In the genomic region with DNA sequence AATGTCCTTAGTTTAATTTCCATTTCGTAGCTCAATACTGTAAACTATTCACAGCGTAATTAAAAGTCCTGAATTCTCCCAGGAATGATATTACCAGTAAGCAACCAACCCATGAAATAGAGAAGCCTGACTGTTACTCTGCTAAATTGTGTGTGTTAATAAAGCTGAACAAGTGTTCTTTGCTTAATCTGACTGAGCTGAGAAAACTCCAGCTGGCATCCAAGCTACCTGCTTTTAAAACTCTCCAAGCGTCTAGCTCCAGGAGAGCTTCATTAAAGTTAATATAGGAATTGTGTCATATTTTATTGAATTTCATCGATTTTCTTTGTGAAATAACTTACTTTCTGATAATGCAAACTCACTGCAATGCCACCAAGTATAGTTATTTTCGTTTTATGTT, we compare ENCODE assay signal across 8 cellular contexts.
"Had no signal": no experiment of that assay in that cellular context is flagged by ENCODE, and none has a peak within 500 bp of the region (broad histone marks: within the 10 kb centered on the region; RNA-seq: fewer than 3 reads in every experiment).

No MANE protein-coding gene starts in this region.

- H3K9ac ChIP-seq: KMS-11 had no signal

- H3K4me1 Mint-ChIP-seq: IgD-negative memory B cell had no signal

- ATAC-seq: HepG2 had no signal

- H3K36me3 Mint-ChIP-seq: IgD-negative memory B cell had no signal

- H3K27me3 Mint-ChIP-seq: IgD-negative memory B cell had no signal

- DNase-seq: IMR-90, KBM-7, KG1 had no signal

- H3K27ac Mint-ChIP-seq: IgD-negative memory B cell had no signal

- H3K4me2 ChIP-seq: KMS-11 had no signal

- H3K4me3 Mint-ChIP-seq: IgD-negative memory B cell had no signal

- FAIRE-seq: HepG2, HTR-8/SVneo had no signal

- H3K27ac ChIP-seq: HL-60, KMS-11 had no signal
